Comparison of ENCODE assay signal across 2 cellular contexts in the genomic region with DNA sequence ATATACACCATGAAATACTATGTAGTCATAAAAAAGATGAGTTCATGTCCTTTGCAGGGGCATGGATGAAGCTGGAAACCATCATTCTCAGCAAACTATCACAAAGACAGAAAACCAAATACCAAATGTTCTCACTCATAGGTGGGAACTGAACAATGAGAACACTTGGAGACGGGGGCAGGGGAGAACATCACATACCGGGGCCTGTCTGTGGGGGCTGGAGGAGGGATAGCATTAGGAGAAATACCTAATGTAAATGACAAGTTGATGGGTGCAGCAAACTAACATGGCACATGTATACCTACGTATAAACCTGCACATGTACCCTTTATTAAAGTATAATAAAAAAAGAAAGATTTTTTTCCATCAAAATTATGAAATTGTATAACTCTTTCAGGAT.
A peak's percentile ranks its signal among the peaks of the same experiment; 100 is the strongest.
DNase-seq lines count a peak whose midpoint lies in the region; TF ChIP-seq lines count a peak whose summit lies in the region.
"Not testable (repeated sequence)": the region's sequence is repeated elsewhere in the genome, so short reads cannot be mapped to it uniquely, and the experiment has no call there.

No MANE protein-coding gene starts in this region.

- not testable (repeated sequence) for H3K36me3 ChIP-seq in neutrophil

- not testable (repeated sequence) for H3K27me3 ChIP-seq in neutrophil

- not testable (repeated sequence) for H3K4me3 ChIP-seq in neutrophil (ENCODE audit: low read depth in 1 of 2, low read length in 1 of 2)

- H3K9me3 ChIP-seq in neutrophil, result not testable (repeated sequence)

- intact Hi-C loops in head of caudate nucleus (cut with DNase I), result not testable (repeated sequence)

- DNase-seq in head of caudate nucleus, result peak in 30 of 42 donors; percentile 7 to 70 (median 26)

- not testable (repeated sequence) for TF ChIP-seq CTCF in neutrophil (IDR thresholded peaks at IDR 0.05)

- H3K4me1 ChIP-seq in neutrophil (ENCODE audit: control insufficient read depth in 1 of 2, insufficient read depth in 1 of 2, low read depth in 1 of 2, low read length in 1 of 2), result peaks cover 34 to 67% of the 10 kb centered on the region in 2 experiments

- peak overlapping the region; percentile 40 for H3K27ac ChIP-seq in neutrophil
